8 cellular contexts compared by ENCODE assay signal in the genomic region with DNA sequence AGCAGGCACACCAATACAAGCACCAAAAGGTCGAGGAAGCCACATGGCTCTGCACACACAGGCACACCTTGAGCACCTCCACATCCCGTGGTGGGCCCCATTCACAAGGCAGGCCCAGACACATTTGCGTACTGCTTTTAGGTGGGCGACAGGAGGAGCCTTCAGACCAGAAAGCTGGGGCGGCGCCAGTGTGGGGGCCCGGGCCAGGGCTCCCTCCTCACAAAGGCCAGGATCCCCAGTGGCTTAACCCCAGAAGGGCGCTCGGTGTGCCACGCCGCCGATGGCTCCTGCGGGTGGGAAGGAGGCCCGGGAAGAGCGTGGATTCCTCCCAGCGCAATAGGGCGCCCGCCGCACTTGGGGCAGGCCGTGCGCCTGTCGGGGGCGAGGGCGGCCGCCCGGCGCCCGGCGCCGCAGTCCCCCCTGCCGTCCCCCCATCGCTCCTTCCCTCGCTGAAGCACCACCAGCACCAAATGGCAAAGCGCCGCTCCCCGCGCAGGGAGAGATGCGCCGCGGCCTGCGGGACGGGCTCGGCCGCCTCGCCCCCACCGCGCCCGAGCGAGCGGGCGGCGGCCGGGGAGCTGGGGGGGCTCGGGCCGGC. TPM values are rescaled to one million over a fixed set of nuclear protein-coding genes. Genes with fewer than 3 reads are reported as not detected.
DNase-seq lines count a peak whose midpoint lies in the region; TF ChIP-seq lines count a peak whose summit lies in the region.

No MANE protein-coding gene starts in this region.

- DNase-seq in COR-L47 (lab: John Stamatoyannopoulos, UW) (peak; percentile 66), NCI-H1048 (lab: John Stamatoyannopoulos, UW) (peak; percentile 15), astrocyte of the cerebellum (ENCODE audit: low read depth) (peak; percentile 23), SW 1271 (lab: John Stamatoyannopoulos, UW) (no peak), NOMO-1 treated with DMSO at 0.1 percent for 48 hours (lab: John Stamatoyannopoulos, UW; ENCODE audit: unreplicated experiment) (no peak), AML-193 (lab: John Stamatoyannopoulos, UW) (no peak)

- in situ Hi-C loops in astrocyte of the cerebellum (cut with HindIII; ENCODE audit: low sequenced_read_pairs): no loop called here

- H3K4me1 ChIP-seq in iPS-18a (ENCODE audit: control insufficient read depth, low read depth, low read length) (peaks cover 25% of the 10 kb centered on the region), skeletal muscle tissue (ENCODE audit: control insufficient read depth in 3 of 3, insufficient read depth in 3 of 3, low read length in 3 of 3) (peaks cover 47 to 56% (median 52%) of the 10 kb centered on the region in 3 donors)

- H3K36me3 ChIP-seq in iPS-18a (ENCODE audit: control insufficient read depth, low read depth, low read length) (no peaks in the 10 kb centered on the region), skeletal muscle tissue (ENCODE audit: control insufficient read depth in 3 of 3, insufficient read depth in 3 of 3, low read length in 3 of 3) (no peaks in the 10 kb centered on the region)

- peak overlapping the region; percentile 40 for H3K9ac ChIP-seq in iPS-18a (ENCODE audit: low read length)
- H3K9ac ChIP-seq in skeletal muscle tissue (ENCODE audit: low read depth in 1 of 3, low read length in 3 of 3): peak overlapping the region; percentile 84 to 97 (median 85)

- H3K4me3 ChIP-seq in astrocyte of the cerebellum (ENCODE audit: low read depth, low read length) (peak overlapping the region; percentile 59), iPS-18a (ENCODE audit: low read length) (peak overlapping the region; percentile 53), skeletal muscle tissue (ENCODE audit: low read length in 3 of 3) (peak overlapping the region; percentile 78 to 85 (median 84))

- no peaks in the 10 kb centered on the region for H3K9me3 ChIP-seq in iPS-18a (ENCODE audit: control insufficient read depth, low read depth, low read length)
- H3K9me3 ChIP-seq in skeletal muscle tissue (ENCODE audit: control insufficient read depth in 3 of 3, low read length in 3 of 3): no peaks in the 10 kb centered on the region

- no peak overlapping the region for H3K27ac ChIP-seq in iPS-18a (ENCODE audit: low read length)
- peak overlapping the region; percentile 97 for H3K27ac ChIP-seq in skeletal muscle tissue (ENCODE audit: low read depth, low read length)

- H3K27me3 ChIP-seq in iPS-18a (ENCODE audit: control insufficient read depth, insufficient read depth, low read length): peaks cover 63% of the 10 kb centered on the region
- H3K27me3 ChIP-seq in skeletal muscle tissue (ENCODE audit: control insufficient read depth in 3 of 3, insufficient read depth in 3 of 3, low read length in 3 of 3): peaks cover 0 to 3% (median 1%) of the 10 kb centered on the region in 3 donors

- TF ChIP-seq CTCF in astrocyte of the cerebellum (IDR thresholded peaks at IDR 0.05; ENCODE audit: low read depth, low read length, missing control alignments): no peak

RNA-seq across cellular contexts. Expression of gene SMARCD3, which starts 2.9 kb away (rescaled TPM):
- total RNA-seq in skeletal muscle tissue: 101 TPM

RNA-seq across cellular contexts. Expression of gene CHPF2, which starts 19.1 kb away (rescaled TPM):
- 16.2 TPM for total RNA-seq in skeletal muscle tissue

RNA-seq across cellular contexts. Expression of gene ABCF2, which starts 24.4 kb away (rescaled TPM):
- 20.9 TPM for total RNA-seq in skeletal muscle tissue

RNA-seq across cellular contexts. Expression of gene H2BK1, which starts 41.1 kb away (rescaled TPM):
- not detected for total RNA-seq in skeletal muscle tissue

Comparison
In these comparisons a context has a peak if more than half of its experiments do, and no peak if none do; other contexts are left out.
1. DNase-seq: peak in COR-L47 (single experiment), NCI-H1048 (single experiment) and astrocyte of the cerebellum (single experiment); none in SW 1271 (0 of 2), NOMO-1 treated with DMSO at 0.1 percent for 48 hours (single experiment) and AML-193 (0 of 2).
2. Peak in every context shown above with its lines, with median percentiles within 50 percentile points of each other: H3K4me3 ChIP-seq.